ENCODE assay signal across 9 cellular contexts in the genomic region with DNA sequence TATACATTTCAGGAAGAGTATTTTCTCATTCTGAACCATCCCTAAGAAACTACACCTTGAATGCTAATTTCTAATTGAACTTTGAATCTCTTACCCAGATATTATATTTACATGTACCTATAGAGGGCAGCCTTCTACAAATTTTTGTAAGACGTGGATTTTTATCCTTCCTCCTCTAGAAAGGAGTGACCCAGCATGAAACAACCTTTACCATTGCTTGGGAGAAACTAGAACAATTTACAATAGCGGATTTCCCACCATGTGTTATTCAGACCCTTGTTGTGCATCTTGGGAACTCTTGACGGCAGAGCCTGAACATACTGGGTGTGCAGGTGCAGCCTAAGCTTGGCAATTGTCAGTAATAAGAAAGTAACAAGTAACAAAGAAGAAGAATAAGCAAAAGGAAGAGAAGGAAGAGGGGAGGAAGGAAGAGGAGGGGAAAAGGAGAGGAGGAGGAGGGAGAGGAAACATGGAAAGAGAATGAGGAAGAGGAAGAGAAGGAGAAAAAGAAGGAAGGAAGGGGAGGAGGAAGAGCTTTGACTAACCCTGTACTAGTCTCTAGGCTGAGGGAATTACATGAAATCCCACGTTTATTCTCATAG. TPM values are rescaled to one million over a fixed set of nuclear protein-coding genes. Genes with fewer than 3 reads are reported as not detected.
DNase-seq lines count a peak whose midpoint lies in the region; ATAC-seq and TF ChIP-seq lines count a peak whose summit lies in the region.
"Had no signal": no experiment of that assay in that cellular context is flagged by ENCODE, and none has a peak within 500 bp of the region (broad histone marks: within the 10 kb centered on the region; RNA-seq: fewer than 3 reads in every experiment).

No MANE protein-coding gene starts in this region.

- in situ Hi-C loops in astrocyte of the cerebellum (cut with HindIII; ENCODE audit: low sequenced_read_pairs): no loop called here

- no peaks in the 10 kb centered on the region for H3K36me3 Mint-ChIP-seq in stimulated activated effector memory CD8-positive, alpha-beta T cell treated with anti-CD3 and anti-CD28 coated beads, Interleukin-12 subunit alpha, Interleukin-12 subunit beta, amount 100 ng/mL, for 72 hours
- H3K36me3 Mint-ChIP-seq: CD8-positive, alpha-beta memory T cell had no signal

- H3K4me3 ChIP-seq in HFF-Myc (replicated peaks; ENCODE audit: low read depth, low read length) (no peak overlapping the region), astrocyte of the cerebellum (ENCODE audit: low read depth, low read length) (no peak overlapping the region), hepatocyte (no peak overlapping the region)

- no peak overlapping the region for H3K4me3 Mint-ChIP-seq in stimulated activated effector memory CD8-positive, alpha-beta T cell treated with anti-CD3 and anti-CD28 coated beads, Interleukin-12 subunit alpha, Interleukin-12 subunit beta, amount 100 ng/mL, for 72 hours

- peak overlapping the region; percentile 69 for H2AFZ ChIP-seq in hepatocyte

- no peaks in the 10 kb centered on the region for H3K79me2 ChIP-seq in hepatocyte

- peaks cover 5% of the 10 kb centered on the region for H3K4me1 Mint-ChIP-seq in stimulated activated effector memory CD8-positive, alpha-beta T cell treated with anti-CD3 and anti-CD28 coated beads, Interleukin-12 subunit alpha, Interleukin-12 subunit beta, amount 100 ng/mL, for 72 hours

- H3K9me2 ChIP-seq in hepatocyte (replicated peaks; ENCODE audit: insufficient read depth): no peaks in the 10 kb centered on the region

- peak; percentile 44 for DNase-seq in NCI-H1436 (lab: John Stamatoyannopoulos, UW)
- DNase-seq in NCI-H1436 treated with DMSO at 0.1 percent for 48 hours (lab: John Stamatoyannopoulos, UW): no peak
- peak; percentile 11 for DNase-seq in HFF-Myc (ENCODE audit: extremely low read depth, low read depth)
- peak; percentile 25 for DNase-seq in NCI-H2171 treated with DMSO at 0.1 percent for 48 hours (lab: John Stamatoyannopoulos, UW)
- DNase-seq in astrocyte of the cerebellum (ENCODE audit: low read depth): peak; percentile 22
- DNase-seq in hepatocyte (ENCODE audit: low spot score): peak; percentile 72
- no peak for DNase-seq in stimulated activated effector memory CD8-positive, alpha-beta T cell treated with anti-CD3 and anti-CD28 coated beads, Interleukin-12 subunit alpha, Interleukin-12 subunit beta, amount 100 ng/mL, for 72 hours (ENCODE audit: low spot score in 2 of 2)

- H4K20me1 ChIP-seq in hepatocyte (ENCODE audit: insufficient read depth, poor library complexity, severe bottlenecking): no peaks in the 10 kb centered on the region

- no peaks in the 10 kb centered on the region for H3K9me3 Mint-ChIP-seq in stimulated activated effector memory CD8-positive, alpha-beta T cell treated with anti-CD3 and anti-CD28 coated beads, Interleukin-12 subunit alpha, Interleukin-12 subunit beta, amount 100 ng/mL, for 72 hours
- H3K9me3 Mint-ChIP-seq: CD8-positive, alpha-beta memory T cell had no signal

- no peaks in the 10 kb centered on the region for H3K36me3 ChIP-seq in hepatocyte (replicated peaks; ENCODE audit: insufficient read depth, low read depth)

- H3K4me1 ChIP-seq in hepatocyte (ENCODE audit: insufficient read depth): peaks cover 9% of the 10 kb centered on the region

- H3K9me3 ChIP-seq in hepatocyte (ENCODE audit: low read depth): no peaks in the 10 kb centered on the region

- peak overlapping the region; percentile 51 for H3K27ac ChIP-seq in hepatocyte

- no peaks in the 10 kb centered on the region for H3K27me3 ChIP-seq in hepatocyte

- TF ChIP-seq CTCF in HFF-Myc (IDR thresholded peaks at IDR 0.05; ENCODE audit: low read depth, low read length, missing control alignments): peak; percentile 24
- TF ChIP-seq CTCF in astrocyte of the cerebellum (IDR thresholded peaks at IDR 0.05; ENCODE audit: low read depth, low read length, missing control alignments): peak; percentile 26
- TF ChIP-seq CTCF in hepatocyte (IDR thresholded peaks at IDR 0.05; ENCODE audit: poor library complexity): peak; percentile 70

- WGBS in hepatocyte (ENCODE audit: low lambda C conversion rate, missing lambda C conversion rate): 30% methylated on average over 4 of the region's 4 CpGs

- peak overlapping the region; percentile 47 for H3K4me2 ChIP-seq in hepatocyte

- H3K27ac Mint-ChIP-seq in stimulated activated effector memory CD8-positive, alpha-beta T cell treated with anti-CD3 and anti-CD28 coated beads, Interleukin-12 subunit alpha, Interleukin-12 subunit beta, amount 100 ng/mL, for 72 hours: no peak overlapping the region

- ATAC-seq in stimulated activated effector memory CD8-positive, alpha-beta T cell treated with anti-CD3 and anti-CD28 coated beads, Interleukin-12 subunit alpha, Interleukin-12 subunit beta, amount 100 ng/mL, for 72 hours: peak; percentile 53
- no peak for ATAC-seq in GM18873 (IDR thresholded peaks at IDR 0.05; ENCODE audit: low FRiP score, unreplicated experiment)

RNA-seq across cellular contexts. Expression of a gene that starts 10.8 kb away (rescaled TPM):
- total RNA-seq in hepatocyte: not detected in 2 replicates
- not detected in 2 replicates for polyA plus RNA-seq in hepatocyte
- total RNA-seq: CD8-positive, alpha-beta memory T cell had no signal
- polyA plus RNA-seq: CD8-positive, alpha-beta memory T cell had no signal

RNA-seq across cellular contexts. Expression of a gene that starts 44.1 kb away (rescaled TPM):
- total RNA-seq in hepatocyte: 1.2 and 1.4 TPM in 2 replicates
- 0.46 and 0.93 TPM in 2 replicates for polyA plus RNA-seq in hepatocyte
- total RNA-seq: CD8-positive, alpha-beta memory T cell had no signal
- polyA plus RNA-seq: CD8-positive, alpha-beta memory T cell had no signal

RNA-seq across cellular contexts. Expression of a gene that starts 45.7 kb away (rescaled TPM):
- total RNA-seq in hepatocyte: not detected in 2 replicates
- not detected in 2 replicates for polyA plus RNA-seq in hepatocyte
- total RNA-seq: CD8-positive, alpha-beta memory T cell had no signal
- polyA plus RNA-seq: CD8-positive, alpha-beta memory T cell had no signal

Comparison
In these comparisons a context has a peak if more than half of its experiments do, and no peak if none do; other contexts are left out.
1. DNase-seq: peak in NCI-H1436 (single experiment), HFF-Myc (single experiment), NCI-H2171 treated with DMSO at 0.1 percent for 48 hours (single experiment), astrocyte of the cerebellum (single experiment) and hepatocyte (single experiment); none in NCI-H1436 treated with DMSO at 0.1 percent for 48 hours (single experiment) and stimulated activated effector memory CD8-positive, alpha-beta T cell treated with anti-CD3 and anti-CD28 coated beads, Interleukin-12 subunit alpha, Interleukin-12 subunit beta, amount 100 ng/mL, for 72 hours (0 of 2).
2. Peak in every context shown above with its lines, with median percentiles within 50 percentile points of each other: CTCF ChIP-seq.